ENCODE assay signal across 20 cellular contexts in genomic region chr10:116984202-116984993, GRCh38. TPM values are rescaled to one million over a fixed set of nuclear protein-coding genes. Genes with fewer than 3 reads are reported as not detected.
A peak's percentile ranks its signal among the peaks of the same experiment; 100 is the strongest.
DNase-seq lines count a peak whose midpoint lies in the region; ATAC-seq and TF ChIP-seq lines count a peak whose summit lies in the region.
"Had no signal": no experiment of that assay in that cellular context is flagged by ENCODE, and none has a peak within 500 bp of the region (broad histone marks: within the 10 kb centered on the region; RNA-seq: fewer than 3 reads in every experiment).

No MANE protein-coding gene starts in this region.

- H3K27ac Mint-ChIP-seq in CD4-positive, alpha-beta memory T cell, result no peak overlapping the region
- H3K27ac Mint-ChIP-seq: CD8-positive, alpha-beta memory T cell had no signal

- no peaks in the 10 kb centered on the region for H3K4me1 ChIP-seq in body of pancreas
- H3K4me1 ChIP-seq in CD4-positive, alpha-beta memory T cell (ENCODE audit: insufficient read depth, low read length), result no peaks in the 10 kb centered on the region
- H3K4me1 ChIP-seq: BLaER1 treated with 17β-estradiol and CSF1 and Interleukin-3, amounts not matched to agents 10 nM and 100 nM; SJCRH30 had no signal

- no peaks in the 10 kb centered on the region for H3K9me3 Mint-ChIP-seq in CD4-positive, alpha-beta memory T cell

- H3K27ac ChIP-seq in caudate nucleus (ENCODE audit: low read depth, low read length) (peak overlapping the region; percentile 81), layer of hippocampus (ENCODE audit: low read depth, low read length) (peak overlapping the region; percentile 75), substantia nigra (ENCODE audit: low read depth, low read length, poor library complexity, severe bottlenecking) (peak overlapping the region; percentile 71), body of pancreas (no peak overlapping the region)
- no peak overlapping the region for H3K27ac ChIP-seq in CD4-positive, alpha-beta memory T cell (ENCODE audit: low read depth, low read length)
- H3K27ac ChIP-seq: BLaER1 treated with 17β-estradiol and CSF1 and Interleukin-3, amounts not matched to agents 10 nM and 100 nM; SJCRH30 had no signal

- TF ChIP-seq POLR2A in body of pancreas (IDR thresholded peaks at IDR 0.05), result no peak

- H3K9me3 ChIP-seq in body of pancreas, result no peaks in the 10 kb centered on the region
- H3K9me3 ChIP-seq in CD4-positive, alpha-beta memory T cell (ENCODE audit: control insufficient read depth in 1 of 2, low read length in 2 of 2), result no peaks in the 10 kb centered on the region
- H3K9me3 ChIP-seq: BLaER1 treated with 17β-estradiol and CSF1 and Interleukin-3, amounts not matched to agents 10 nM and 100 nM; SJCRH30 had no signal

- no peaks in the 10 kb centered on the region for H3K36me3 ChIP-seq in body of pancreas (replicated peaks in 1 of 2; ENCODE audit: insufficient read depth in 1 of 2, low read depth in 2 of 2)
- H3K36me3 ChIP-seq in CD4-positive, alpha-beta memory T cell (ENCODE audit: insufficient read depth, low read length), result no peaks in the 10 kb centered on the region
- H3K36me3 ChIP-seq: BLaER1 treated with 17β-estradiol and CSF1 and Interleukin-3, amounts not matched to agents 10 nM and 100 nM; SJCRH30 had no signal

- POLR2A ChIA-PET in CD4-positive, alpha-beta memory T cell (lab: Charles Lee; ENCODE audit: partially characterized antibody), result no interaction called here

- H3K27me3 Mint-ChIP-seq in CD4-positive, alpha-beta memory T cell, result no peaks in the 10 kb centered on the region
- H3K27me3 Mint-ChIP-seq: CD8-positive, alpha-beta memory T cell had no signal

- WGBS in body of pancreas, 2 donors, result 84 to 93% methylated on average over 3 of the region's 3 CpGs

- peak; percentile 12 for DNase-seq in HuH-7 (ENCODE audit: low spot score)
- DNase-seq in caudate nucleus (lab: John Stamatoyannopoulos, UW), result peak in 2 of 61 donors; percentile 14 to 18
- peak in 3 of 49 donors; percentile 16 to 37 (median 25) for DNase-seq in substantia nigra (lab: John Stamatoyannopoulos, UW)
- DNase-seq in body of pancreas, result no peak
- no peak for DNase-seq in HCEC 1CT
- no peak for DNase-seq in CD4-positive, alpha-beta memory T cell
- DNase-seq: CD8-positive, alpha-beta memory T cell; GDM1; GOT3; MM.1S; NCI-H1048; NCI-H146; NCI-H2029 treated with DMSO at 0.1 percent for 48 hours; NCI-H226; NCI-H524; NCI-H774; SJCRH30 had no signal

- H3K27me3 ChIP-seq in layer of hippocampus (ENCODE audit: control insufficient read depth, insufficient read depth, low read length), result no peaks in the 10 kb centered on the region
- H3K27me3 ChIP-seq in body of pancreas, result no peaks in the 10 kb centered on the region
- no peaks in the 10 kb centered on the region for H3K27me3 ChIP-seq in CD4-positive, alpha-beta memory T cell (ENCODE audit: insufficient read depth, low read length)
- H3K27me3 ChIP-seq: BLaER1 treated with 17β-estradiol and CSF1 and Interleukin-3, amounts not matched to agents 10 nM and 100 nM; SJCRH30 had no signal

- H3K4me3 ChIP-seq in body of pancreas, result no peak overlapping the region
- H3K4me3 ChIP-seq in CD4-positive, alpha-beta memory T cell (ENCODE audit: low read length in 2 of 2), result no peak overlapping the region
- H3K4me3 ChIP-seq: BLaER1 treated with 17β-estradiol and CSF1 and Interleukin-3, amounts not matched to agents 10 nM and 100 nM; SJCRH30 had no signal

- CTCF ChIA-PET in CD4-positive, alpha-beta memory T cell (lab: Charles Lee; ENCODE audit: partially characterized antibody), result no interaction called here

- ATAC-seq in body of pancreas, result no peak
- ATAC-seq: HCT116 had no signal

- H3K4me3 Mint-ChIP-seq in CD4-positive, alpha-beta memory T cell, result no peak overlapping the region
- H3K4me3 Mint-ChIP-seq: CD8-positive, alpha-beta memory T cell had no signal

- no peak for TF ChIP-seq CTCF in body of pancreas (IDR thresholded peaks at IDR 0.05)

- H3K36me3 Mint-ChIP-seq in CD4-positive, alpha-beta memory T cell, result no peaks in the 10 kb centered on the region
- H3K36me3 Mint-ChIP-seq: CD8-positive, alpha-beta memory T cell had no signal

- no peaks in the 10 kb centered on the region for H3K4me1 Mint-ChIP-seq in CD4-positive, alpha-beta memory T cell
- H3K4me1 Mint-ChIP-seq: CD8-positive, alpha-beta memory T cell had no signal

- intact Hi-C loops in body of pancreas (cut with DNase I), result no loop called here
- intact Hi-C loops in CD4-positive, alpha-beta memory T cell (cut with micrococcal nuclease), result no loop called here

RNA-seq across cellular contexts. Expression of gene SHTN1, which starts 20.6 kb away (rescaled TPM):
- 10 to 100 TPM; 24.7 to 37.1 TPM for total RNA-seq in body of pancreas
- 1 to 10 TPM in 1 of 2 experiments, under 1 TPM in 1; 0.83 to 1.6 TPM for total RNA-seq in CD4-positive, alpha-beta memory T cell
- under 1 TPM in 1 of 2 donors, not detected in 1; 0.12 TPM for polyA plus RNA-seq in CD4-positive, alpha-beta memory T cell
- polyA plus RNA-seq: CD8-positive, alpha-beta memory T cell had no signal

Comparison
In these comparisons a context has a peak if more than half of its experiments do, and no peak if none do; other contexts are left out.
1. H3K27ac ChIP-seq: peak in caudate nucleus (single experiment), layer of hippocampus (single experiment) and substantia nigra (single experiment); none in body of pancreas (0 of 4) and CD4-positive, alpha-beta memory T cell (single experiment).
2. RNA of gene SHTN1, which starts 20.6 kb away (total RNA-seq): 24.7 to 37.1 TPM in body of pancreas; 0.83 to 1.6 TPM in CD4-positive, alpha-beta memory T cell; every median in the first group is over 4 times any median in the second.